Comparison of ENCODE assay signal across 6 cellular contexts in genomic region chr1:234265321-234265720, GRCh38.
"Had no signal": no experiment of that assay in that cellular context is flagged by ENCODE, and none has a peak within 500 bp of the region (broad histone marks: within the 10 kb centered on the region; RNA-seq: fewer than 3 reads in every experiment).

No MANE protein-coding gene starts in this region.

- ATAC-seq: GM23338 had no signal

- H3K4me3 Mint-ChIP-seq: GM23338, H9 had no signal

- DNase-seq: H9, HCEC 1CT, IMR-90 had no signal

- H3K27ac Mint-ChIP-seq: GM23338, H9 had no signal

- H3K4me3 ChIP-seq: GM23338, K562 had no signal

- H3K27ac ChIP-seq: HL-60 had no signal
